Comparison of ENCODE assay signal across 36 cellular contexts in genomic region chr3:129572603-129573002, GRCh38. TPM values are rescaled to one million over a fixed set of nuclear protein-coding genes. Genes with fewer than 3 reads are reported as not detected.
"Had no signal": no experiment of that assay in that cellular context is flagged by ENCODE, and none has a peak within 500 bp of the region (broad histone marks: within the 10 kb centered on the region; RNA-seq: fewer than 3 reads in every experiment).

No MANE protein-coding gene starts in this region.

- H2AFZ ChIP-seq: hepatocyte had no signal

- H3K4me3 Mint-ChIP-seq: endodermal cell; naive thymus-derived CD8-positive, alpha-beta T cell; nephron progenitor cell; stimulated activated naive CD8-positive, alpha-beta T cell treated with anti-CD3 and anti-CD28 coated beads, Interleukin-15, amount 100 ng/mL, for 72 hours had no signal

- H3K9me3 Mint-ChIP-seq: endodermal cell; naive thymus-derived CD8-positive, alpha-beta T cell; nephron progenitor cell; stimulated activated naive CD8-positive, alpha-beta T cell treated with anti-CD3 and anti-CD28 coated beads, Interleukin-15, amount 100 ng/mL, for 72 hours had no signal

- H3K36me3 Mint-ChIP-seq: naive thymus-derived CD8-positive, alpha-beta T cell had no signal

- H3K79me2 ChIP-seq: hepatocyte had no signal

- H3K36me3 ChIP-seq: ovary, transverse colon had no signal

- H3K27me3 ChIP-seq: dorsolateral prefrontal cortex, esophagus muscularis mucosa, gastroesophageal sphincter, heart left ventricle, hepatocyte, ovary, spleen, suprapubic skin, transverse colon, vagina had no signal

- H3K4me1 ChIP-seq: foreskin keratinocyte, psoas muscle had no signal

- H3K4me3 ChIP-seq: dorsolateral prefrontal cortex, esophagus muscularis mucosa, gastroesophageal sphincter, heart left ventricle, hepatocyte, ovary, psoas muscle, skin epidermis, spleen, suprapubic skin, transverse colon, vagina had no signal

- H3K27me3 Mint-ChIP-seq: stimulated activated naive CD8-positive, alpha-beta T cell treated with anti-CD3 and anti-CD28 coated beads, Interleukin-15, amount 100 ng/mL, for 72 hours had no signal

- H3K4me2 ChIP-seq: hepatocyte had no signal

- ATAC-seq: foreskin keratinocyte; gastroesophageal sphincter; heart left ventricle; left lobe of liver; naive thymus-derived CD8-positive, alpha-beta T cell; psoas muscle; right cardiac atrium; stimulated activated naive CD8-positive, alpha-beta T cell treated with anti-CD3 and anti-CD28 coated beads, Interleukin-15, amount 100 ng/mL, for 72 hours had no signal

- H3K27ac ChIP-seq: dorsolateral prefrontal cortex, esophagus muscularis mucosa, foreskin keratinocyte, gastroesophageal sphincter, heart left ventricle, hepatocyte, ovary, psoas muscle, skin epidermis, suprapubic skin, transverse colon, vagina had no signal

- DNase-seq: cortex of kidney; dorsolateral prefrontal cortex; effector CD4-positive, alpha-beta T cell; endodermal cell; foreskin keratinocyte; heart left ventricle; kidney; mesenchymal stem cell; midbrain; naive thymus-derived CD8-positive, alpha-beta T cell; nephron progenitor cell; occipital lobe; ovary; posterior cingulate gyrus; psoas muscle; right cardiac atrium; spleen; stimulated activated CD4-positive, alpha-beta T cell treated with anti-CD3 and anti-CD28 coated beads, Interleukin-4, amount 100 ng/mL, for 4 hours; stimulated activated naive CD4-positive, alpha-beta T cell; stimulated activated naive CD8-positive, alpha-beta T cell treated with anti-CD3 and anti-CD28 coated beads, Interleukin-15, amount 100 ng/mL, for 72 hours; transverse colon had no signal

- H3K9me3 ChIP-seq: esophagus muscularis mucosa, gastroesophageal sphincter, heart left ventricle, ovary, psoas muscle, spleen, suprapubic skin, transverse colon, vagina had no signal

- H3K27ac Mint-ChIP-seq: stimulated activated naive CD8-positive, alpha-beta T cell treated with anti-CD3 and anti-CD28 coated beads, Interleukin-15, amount 100 ng/mL, for 72 hours had no signal

RNA-seq across cellular contexts. Expression of gene H1-8, which starts 29.6 kb away (rescaled TPM):
- total RNA-seq: dorsolateral prefrontal cortex; endodermal cell; endothelial cell of umbilical vein; epithelial cell of proximal tubule; esophagus muscularis mucosa; fibroblast of lung; foreskin keratinocyte; gastroesophageal sphincter; heart left ventricle; hepatocyte; kidney; left lobe of liver; lower leg skin; lung microvascular endothelial cell; myocyte; naive thymus-derived CD8-positive, alpha-beta T cell; occipital lobe; ovary; psoas muscle; renal cortical epithelial cell; right cardiac atrium; spleen; suprapubic skin; transverse colon; ureter; vagina had no signal
- polyA plus RNA-seq: endothelial cell of umbilical vein; fibroblast of lung; foreskin keratinocyte; heart left ventricle; hepatocyte; naive thymus-derived CD8-positive, alpha-beta T cell; psoas muscle; right cardiac atrium; spleen had no signal

RNA-seq across cellular contexts. Expression of gene RHO, which starts 44.2 kb away (rescaled TPM):
- total RNA-seq: endothelial cell of umbilical vein, epithelial cell of proximal tubule, esophagus muscularis mucosa, fibroblast of lung, foreskin keratinocyte, gastroesophageal sphincter, heart left ventricle, hepatocyte, kidney, left lobe of liver, lower leg skin, lung microvascular endothelial cell, myocyte, occipital lobe, psoas muscle, renal cortical epithelial cell, right cardiac atrium, spleen, suprapubic skin, transverse colon, ureter, vagina had no signal
- polyA plus RNA-seq: endothelial cell of umbilical vein; fibroblast of lung; foreskin keratinocyte; naive thymus-derived CD8-positive, alpha-beta T cell; ovary; right cardiac atrium; spleen had no signal
